7 cellular contexts compared by ENCODE assay signal in genomic region chr9:134406366-134407122, GRCh38.
DNase-seq lines count a peak whose midpoint lies in the region; ATAC-seq and TF ChIP-seq lines count a peak whose summit lies in the region.

No MANE protein-coding gene starts in this region.

- H3K9me2 ChIP-seq in GM23338 (ENCODE audit: insufficient read depth), result no peaks in the 10 kb centered on the region

- H3K36me3 Mint-ChIP-seq in GM23338 (ENCODE audit: low read depth), result no peaks in the 10 kb centered on the region; the same call in 2 of the 3 replicates
- no peaks in the 10 kb centered on the region for H3K36me3 Mint-ChIP-seq in stimulated activated memory B cell treated with anti-CD40 and anti-IgM and Interleukin-4, amounts not matched to agents 10 μg/mL and 1 μg/mL and 100 μg/mL, for 72 hours

- H3K36me3 ChIP-seq in GM23338 (ENCODE audit: insufficient read depth), result no peaks in the 10 kb centered on the region
- H3K36me3 ChIP-seq in SK-N-MC (ENCODE audit: insufficient read depth, low read length), result peaks cover 4% of the 10 kb centered on the region; the same call in 1 of the 2 replicates

- TF ChIP-seq CTCF in GM23338 (conservative IDR thresholded peaks at IDR 0.05; ENCODE audit: low read depth in 2 of 2) (no peak), foreskin keratinocyte (conservative IDR thresholded peaks at IDR 0.05) (no peak)

- H3K27ac ChIP-seq in GM23338 (ENCODE audit: low read depth) (peak overlapping the region; percentile 50; the same call in 1 of the 2 replicates), SK-N-MC (peak overlapping the region; percentile 97), foreskin keratinocyte (peak overlapping the region; percentile 48)

- H3K4me3 ChIP-seq in GM23338 (no peak overlapping the region), SK-N-MC (peak overlapping the region; percentile 70)

- no peak for DNase-seq in GM23338 (ENCODE audit: low spot score)
- no peak for DNase-seq in SK-N-MC (ENCODE audit: low read depth, low spot score)
- DNase-seq in foreskin keratinocyte, result no peak
- no peak for DNase-seq in posterior vena cava (ENCODE audit: low spot score)

- no peaks in the 10 kb centered on the region for H3K9me3 ChIP-seq in SK-N-MC (ENCODE audit: low read depth, low read length)

- no peaks in the 10 kb centered on the region for H3F3A ChIP-seq in GM23338 (replicated peaks; ENCODE audit: low read depth)

- ATAC-seq in GM23338 (no peak), foreskin keratinocyte (no peak), HG02885 (IDR thresholded peaks at IDR 0.05; ENCODE audit: poor library complexity, unreplicated experiment) (no peak), HG03095 (IDR thresholded peaks at IDR 0.05; ENCODE audit: unreplicated experiment) (no peak)
- ATAC-seq in stimulated activated memory B cell treated with anti-CD40 and anti-IgM and Interleukin-4, amounts not matched to agents 10 μg/mL and 1 μg/mL and 100 μg/mL, for 72 hours, result no peak

- no peaks in the 10 kb centered on the region for H3K27me3 ChIP-seq in GM23338 (ENCODE audit: insufficient read depth)
- H3K27me3 ChIP-seq in foreskin keratinocyte, result no peaks in the 10 kb centered on the region

- no peak overlapping the region; the same call in 1 of the 2 replicates for H3K4me2 ChIP-seq in GM23338

- intact Hi-C loops in posterior vena cava (cut with DNase I), result no loop called here

- H3K27me3 Mint-ChIP-seq in GM23338 (ENCODE audit: insufficient read depth, low read depth, poor library complexity), result peaks cover 9% of the 10 kb centered on the region
- H3K27me3 Mint-ChIP-seq in stimulated activated memory B cell treated with anti-CD40 and anti-IgM and Interleukin-4, amounts not matched to agents 10 μg/mL and 1 μg/mL and 100 μg/mL, for 72 hours, result no peaks in the 10 kb centered on the region

- H3K4me1 Mint-ChIP-seq in GM23338, result peaks cover 16% of the 10 kb centered on the region
- H3K4me1 Mint-ChIP-seq in stimulated activated memory B cell treated with anti-CD40 and anti-IgM and Interleukin-4, amounts not matched to agents 10 μg/mL and 1 μg/mL and 100 μg/mL, for 72 hours, result peaks cover 71% of the 10 kb centered on the region

- H3K9ac ChIP-seq in SK-N-MC (ENCODE audit: insufficient read length), result peak overlapping the region; percentile 17

- H2AFZ ChIP-seq in GM23338, result no peak overlapping the region

- H3K4me1 ChIP-seq in GM23338 (ENCODE audit: insufficient read depth), result no peaks in the 10 kb centered on the region
- H3K4me1 ChIP-seq in foreskin keratinocyte, result peaks cover 15% of the 10 kb centered on the region

- no peaks in the 10 kb centered on the region for H3K79me2 ChIP-seq in GM23338 (replicated peaks; ENCODE audit: insufficient read depth)

- H3K4me3 Mint-ChIP-seq in GM23338, result no peak overlapping the region
- peak overlapping the region; percentile 53 for H3K4me3 Mint-ChIP-seq in stimulated activated memory B cell treated with anti-CD40 and anti-IgM and Interleukin-4, amounts not matched to agents 10 μg/mL and 1 μg/mL and 100 μg/mL, for 72 hours

- no peaks in the 10 kb centered on the region for H3K9me3 Mint-ChIP-seq in GM23338
- H3K9me3 Mint-ChIP-seq in stimulated activated memory B cell treated with anti-CD40 and anti-IgM and Interleukin-4, amounts not matched to agents 10 μg/mL and 1 μg/mL and 100 μg/mL, for 72 hours, result no peaks in the 10 kb centered on the region

- peak overlapping the region; percentile 98 for H3K27ac Mint-ChIP-seq in GM23338
- peak overlapping the region; percentile 49 for H3K27ac Mint-ChIP-seq in stimulated activated memory B cell treated with anti-CD40 and anti-IgM and Interleukin-4, amounts not matched to agents 10 μg/mL and 1 μg/mL and 100 μg/mL, for 72 hours

- no peaks in the 10 kb centered on the region for H4K20me1 ChIP-seq in GM23338 (replicated peaks; ENCODE audit: insufficient read depth)

TF ChIP-seq in GM23338, 12 proteins besides CTCF, POLR2A, EP300 and RAD21 (continues in another document):
- no peak for TF ChIP-seq ZNF462 (CRISPR knock-in tag; IDR thresholded peaks at IDR 0.05)
- TF ChIP-seq CREB1 (CRISPR knock-in tag; IDR thresholded peaks at IDR 0.05; ENCODE audit: low read depth), result no peak
- no peak for TF ChIP-seq NANOG (IDR thresholded peaks at IDR 0.05; ENCODE audit: borderline replicate concordance)
- TF ChIP-seq ETS1 (IDR thresholded peaks at IDR 0.05), result no peak
